8 cellular contexts compared by ENCODE assay signal in genomic region chr3:159763466-159764210, GRCh38.
DNase-seq lines count a peak whose midpoint lies in the region; ATAC-seq, FAIRE-seq and TF ChIP-seq lines count a peak whose summit lies in the region.

No MANE protein-coding gene starts in this region.

- H3K27ac ChIP-seq in HUES64 (ENCODE audit: low read depth, low read length): peak overlapping the region; percentile 81; the same call in 1 of the 2 replicates
- H3K27ac ChIP-seq in skin epidermis: peak overlapping the region; percentile 40 to 98 (median 83)

- DNase-seq in GM03348 (ENCODE audit: low spot score): peak; percentile 91
- peak; percentile 67 for DNase-seq in bronchial epithelial cell (ENCODE audit: low read depth)
- DNase-seq in iPS-NIHi7 (ENCODE audit: extremely low spot score): peak; percentile 84
- DNase-seq in activated gamma-delta T cell (lab: John Stamatoyannopoulos, UW): no peak

- TF ChIP-seq CTCF in bronchial epithelial cell (IDR thresholded peaks at IDR 0.05; ENCODE audit: insufficient read depth, low read length, severe bottlenecking): peak; percentile 19

- ATAC-seq in GM21619 (IDR thresholded peaks at IDR 0.05; ENCODE audit: unreplicated experiment): peak; percentile 55

- H3K36me3 ChIP-seq in HUES64 (ENCODE audit: insufficient read depth, low read length) (no peaks in the 10 kb centered on the region), bronchial epithelial cell (ENCODE audit: control insufficient read depth, insufficient read depth, low read length) (no peaks in the 10 kb centered on the region)

- peak overlapping the region; percentile 74 for H3K9ac ChIP-seq in HUES64 (ENCODE audit: low read depth, low read length)

- H3K4me3 ChIP-seq in HUES64 (ENCODE audit: low read length): peak overlapping the region; percentile 66
- peak overlapping the region; percentile 66 for H3K4me3 ChIP-seq in bronchial epithelial cell (ENCODE audit: low read depth, low read length)
- peak overlapping the region; percentile 49 to 64 (median 56) for H3K4me3 ChIP-seq in skin epidermis

- under 1% methylated on average over 71 of the region's 75 CpGs for WGBS in HUES64

- no peaks in the 10 kb centered on the region for H3K9me3 ChIP-seq in HUES64 (ENCODE audit: insufficient read depth, low read depth, low read length)

- peaks cover 19% of the 10 kb centered on the region for H3K4me1 ChIP-seq in HUES64 (ENCODE audit: insufficient read depth, low read length)

- 0 out of 2 replicates have a peak, but pooled peaks cover 6% of the 10 kb centered on the region for H3K27me3 ChIP-seq in HUES64 (ENCODE audit: insufficient read depth, low read length)
- no peaks in the 10 kb centered on the region for H3K27me3 ChIP-seq in bronchial epithelial cell (ENCODE audit: control insufficient read depth, insufficient read depth, low read length)

- FAIRE-seq in bronchial epithelial cell (lab: Jason Lieb, UNC): no peak

TF ChIP-seq in PFSK-1, 5 proteins besides CTCF, POLR2A, EP300 and RAD21:
- peak; percentile 68 for TF ChIP-seq FOXP2 (optimal IDR thresholded peaks at IDR 0.05; ENCODE audit: borderline replicate concordance, extremely low read depth, extremely low read length, insufficient read depth)
- TF ChIP-seq POLR2AphosphoS5 (IDR thresholded peaks at IDR 0.05; ENCODE audit: low read depth, low read length): peak; percentile 52
- no peak for TF ChIP-seq SIN3A (IDR thresholded peaks at IDR 0.05; ENCODE audit: borderline replicate concordance, insufficient read depth, low read length)
- 0 out of 2 replicates have a peak, but pooled peaks have one; percentile 7 for TF ChIP-seq TAF1 (IDR thresholded peaks at IDR 0.05; ENCODE audit: borderline replicate concordance, insufficient read depth, low read length)
